ENCODE assay signal across 1 cellular context in the genomic region with DNA sequence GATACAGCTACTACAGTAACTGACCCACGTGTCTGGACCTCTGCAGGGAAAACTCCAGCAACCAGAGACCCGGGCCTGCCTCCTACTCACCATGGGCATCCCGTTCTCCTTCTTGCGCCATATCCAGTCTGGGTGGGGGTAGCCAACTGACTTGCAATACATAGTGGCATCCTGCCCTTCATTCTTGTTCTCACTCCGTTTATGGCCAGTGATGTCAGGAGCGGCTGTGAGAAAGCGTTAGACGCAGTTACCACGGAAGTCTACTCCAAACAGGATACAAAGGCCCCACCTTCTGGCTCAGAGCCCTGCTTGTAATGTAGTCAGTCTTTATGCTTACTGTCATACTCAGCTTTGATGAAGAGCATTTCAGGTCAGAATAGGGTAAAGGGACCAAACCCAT.
TF ChIP-seq lines count a peak whose summit lies in the region.

No MANE protein-coding gene starts in this region.

TF ChIP-seq in SK-N-SH, 30 proteins besides CTCF, POLR2A, EP300 and RAD21 (continued from another document):
- TF ChIP-seq, protein P1, sequence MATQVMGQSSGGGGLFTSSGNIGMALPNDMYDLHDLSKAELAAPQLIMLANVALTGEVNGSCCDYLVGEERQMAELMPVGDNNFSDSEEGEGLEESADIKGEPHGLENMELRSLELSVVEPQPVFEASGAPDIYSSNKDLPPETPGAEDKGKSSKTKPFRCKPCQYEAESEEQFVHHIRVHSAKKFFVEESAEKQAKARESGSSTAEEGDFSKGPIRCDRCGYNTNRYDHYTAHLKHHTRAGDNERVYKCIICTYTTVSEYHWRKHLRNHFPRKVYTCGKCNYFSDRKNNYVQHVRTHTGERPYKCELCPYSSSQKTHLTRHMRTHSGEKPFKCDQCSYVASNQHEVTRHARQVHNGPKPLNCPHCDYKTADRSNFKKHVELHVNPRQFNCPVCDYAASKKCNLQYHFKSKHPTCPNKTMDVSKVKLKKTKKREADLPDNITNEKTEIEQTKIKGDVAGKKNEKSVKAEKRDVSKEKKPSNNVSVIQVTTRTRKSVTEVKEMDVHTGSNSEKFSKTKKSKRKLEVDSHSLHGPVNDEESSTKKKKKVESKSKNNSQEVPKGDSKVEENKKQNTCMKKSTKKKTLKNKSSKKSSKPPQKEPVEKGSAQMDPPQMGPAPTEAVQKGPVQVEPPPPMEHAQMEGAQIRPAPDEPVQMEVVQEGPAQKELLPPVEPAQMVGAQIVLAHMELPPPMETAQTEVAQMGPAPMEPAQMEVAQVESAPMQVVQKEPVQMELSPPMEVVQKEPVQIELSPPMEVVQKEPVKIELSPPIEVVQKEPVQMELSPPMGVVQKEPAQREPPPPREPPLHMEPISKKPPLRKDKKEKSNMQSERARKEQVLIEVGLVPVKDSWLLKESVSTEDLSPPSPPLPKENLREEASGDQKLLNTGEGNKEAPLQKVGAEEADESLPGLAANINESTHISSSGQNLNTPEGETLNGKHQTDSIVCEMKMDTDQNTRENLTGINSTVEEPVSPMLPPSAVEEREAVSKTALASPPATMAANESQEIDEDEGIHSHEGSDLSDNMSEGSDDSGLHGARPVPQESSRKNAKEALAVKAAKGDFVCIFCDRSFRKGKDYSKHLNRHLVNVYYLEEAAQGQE (IDR thresholded peaks at IDR 0.05; ENCODE audit: low read depth, low read length), result no peak
- TF ChIP-seq TAF1 (IDR thresholded peaks at IDR 0.05; ENCODE audit: borderline replicate concordance, low read depth, low read length) (no peak), TEAD4 (IDR thresholded peaks at IDR 0.05; ENCODE audit: borderline replicate concordance, insufficient read depth) (no peak)
- TF ChIP-seq, protein P2, sequence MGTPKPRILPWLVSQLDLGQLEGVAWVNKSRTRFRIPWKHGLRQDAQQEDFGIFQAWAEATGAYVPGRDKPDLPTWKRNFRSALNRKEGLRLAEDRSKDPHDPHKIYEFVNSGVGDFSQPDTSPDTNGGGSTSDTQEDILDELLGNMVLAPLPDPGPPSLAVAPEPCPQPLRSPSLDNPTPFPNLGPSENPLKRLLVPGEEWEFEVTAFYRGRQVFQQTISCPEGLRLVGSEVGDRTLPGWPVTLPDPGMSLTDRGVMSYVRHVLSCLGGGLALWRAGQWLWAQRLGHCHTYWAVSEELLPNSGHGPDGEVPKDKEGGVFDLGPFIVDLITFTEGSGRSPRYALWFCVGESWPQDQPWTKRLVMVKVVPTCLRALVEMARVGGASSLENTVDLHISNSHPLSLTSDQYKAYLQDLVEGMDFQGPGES (IDR thresholded peaks at IDR 0.05; ENCODE audit: low read depth, low read length), result no peak
